In the genomic region with DNA sequence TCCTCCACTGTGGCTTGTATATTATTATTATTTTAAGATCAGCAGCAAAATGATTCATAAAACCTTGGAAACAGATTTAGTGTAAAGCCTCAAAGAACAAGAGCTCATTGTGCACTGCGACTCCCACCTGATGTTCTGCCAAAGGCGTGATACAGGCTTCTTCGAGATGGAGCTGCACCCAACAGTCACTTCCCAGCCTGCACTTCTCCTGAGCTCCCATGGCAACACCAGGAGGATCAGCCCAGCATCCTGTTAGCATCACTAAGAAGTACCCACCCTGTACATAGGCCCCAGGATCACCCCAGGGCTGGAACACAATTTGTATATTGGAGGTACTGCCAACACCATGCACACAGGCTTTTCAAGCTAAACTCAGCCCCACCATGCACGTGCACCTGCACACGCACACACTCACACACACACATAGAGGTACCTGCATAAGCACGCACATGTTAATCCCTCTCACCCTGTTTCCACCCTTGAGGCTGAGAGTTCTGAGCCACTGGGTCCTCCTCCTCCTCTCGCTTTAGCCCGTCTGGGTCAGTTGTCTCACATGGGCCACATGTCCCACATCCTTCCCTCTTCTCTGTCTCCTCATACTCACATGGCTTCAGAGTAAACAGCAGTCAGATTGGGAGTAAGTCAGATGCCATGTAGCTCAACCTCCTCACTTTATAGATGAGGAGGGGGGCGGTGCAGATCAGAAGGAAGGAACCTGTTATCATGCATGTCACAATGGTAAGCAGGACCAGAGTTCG, we compare ENCODE assay signal across 19 cellular contexts.
"Had no signal": no experiment of that assay in that cellular context is flagged by ENCODE, and none has a peak within 500 bp of the region (broad histone marks: within the 10 kb centered on the region; RNA-seq: fewer than 3 reads in every experiment).

No MANE protein-coding gene starts in this region.

- H3K4me3 Mint-ChIP-seq: activated CD4-positive, alpha-beta T cell treated with anti-CD3 and anti-CD28 coated beads, Interleukin-2, amount 10 ng/mL, durations not matched to agents 7 days and 5 days; activated naive CD4-positive, alpha-beta T cell treated with anti-CD3 and anti-CD28 coated beads, Interleukin-2, amount 10 ng/mL, durations not matched to agents 7 days and 5 days; activated naive CD8-positive, alpha-beta T cell treated with anti-CD3 and anti-CD28 coated beads, Interleukin-2, amount 50 U/mL, for 24 hours; activated T-cell treated with anti-CD3 and anti-CD28 coated beads, Interleukin-2, amount 50 U/mL, for 4 hours; effector memory CD8-positive, alpha-beta T cell; naive B cell had no signal

- ATAC-seq: activated naive CD8-positive, alpha-beta T cell treated with anti-CD3 and anti-CD28 coated beads, Interleukin-2, amount 50 U/mL, for 24 hours; activated T-cell treated with anti-CD3 and anti-CD28 coated beads, Interleukin-2, amount 50 U/mL, for 4 hours; effector memory CD8-positive, alpha-beta T cell; mucosa of descending colon; stimulated activated naive CD8-positive, alpha-beta T cell treated with anti-CD3 and anti-CD28 coated beads, Interleukin-15, Interleukin-2, amounts not matched to agents 100 U/mL and 50 U/mL, for 24 hours had no signal

- H3K27ac ChIP-seq: hepatocyte, neutrophil, right atrium auricular region, skin epidermis, transverse colon, vagina had no signal

- H3K27me3 Mint-ChIP-seq: activated CD4-positive, alpha-beta T cell treated with anti-CD3 and anti-CD28 coated beads, Interleukin-2, amount 10 ng/mL, durations not matched to agents 7 days and 5 days had no signal

- H3K4me1 Mint-ChIP-seq: activated CD4-positive, alpha-beta T cell treated with anti-CD3 and anti-CD28 coated beads, Interleukin-2, amount 10 ng/mL, durations not matched to agents 7 days and 5 days; activated naive CD4-positive, alpha-beta T cell treated with anti-CD3 and anti-CD28 coated beads, Interleukin-2, amount 10 ng/mL, durations not matched to agents 7 days and 5 days; activated naive CD8-positive, alpha-beta T cell treated with anti-CD3 and anti-CD28 coated beads, Interleukin-2, amount 50 U/mL, for 24 hours had no signal

- H3K4me3 ChIP-seq: hepatocyte, mucosa of descending colon, right atrium auricular region, skin epidermis, transverse colon, vagina had no signal

- H3K27ac Mint-ChIP-seq: activated CD4-positive, alpha-beta T cell treated with anti-CD3 and anti-CD28 coated beads, Interleukin-2, amount 10 ng/mL, durations not matched to agents 7 days and 5 days; activated naive CD4-positive, alpha-beta T cell treated with anti-CD3 and anti-CD28 coated beads, Interleukin-2, amount 10 ng/mL, durations not matched to agents 7 days and 5 days; activated naive CD8-positive, alpha-beta T cell treated with anti-CD3 and anti-CD28 coated beads, Interleukin-2, amount 50 U/mL, for 24 hours; effector memory CD8-positive, alpha-beta T cell; naive B cell; progenitor cell of endocrine pancreas had no signal

- H3K9me3 Mint-ChIP-seq: activated CD4-positive, alpha-beta T cell treated with anti-CD3 and anti-CD28 coated beads, Interleukin-2, amount 10 ng/mL, durations not matched to agents 7 days and 5 days; activated naive CD4-positive, alpha-beta T cell treated with anti-CD3 and anti-CD28 coated beads, Interleukin-2, amount 10 ng/mL, durations not matched to agents 7 days and 5 days; activated naive CD8-positive, alpha-beta T cell treated with anti-CD3 and anti-CD28 coated beads, Interleukin-2, amount 50 U/mL, for 24 hours; activated T-cell treated with anti-CD3 and anti-CD28 coated beads, Interleukin-2, amount 50 U/mL, for 4 hours had no signal

- H3K4me1 ChIP-seq: right atrium auricular region, transverse colon, vagina had no signal

- DNase-seq: activated CD4-positive, alpha-beta T cell treated with anti-CD3 and anti-CD28 coated beads, Interleukin-2, amount 10 ng/mL, durations not matched to agents 7 days and 5 days; activated CD8-positive, alpha-beta memory T cell treated with anti-CD3 and anti-CD28 coated beads, Interleukin-2, amount 50 U/mL, for 4 hours; activated effector memory CD4-positive, alpha-beta T cell treated with Interleukin-2 at 50 U/mL for 16 hours; activated naive CD4-positive, alpha-beta T cell treated with anti-CD3 and anti-CD28 coated beads, Interleukin-2, amount 10 ng/mL, durations not matched to agents 7 days and 5 days; activated naive CD8-positive, alpha-beta T cell treated with anti-CD3 and anti-CD28 coated beads, Interleukin-2, amount 50 U/mL, for 24 hours; activated T-cell treated with anti-CD3 and anti-CD28 coated beads, Interleukin-2, amount 50 U/mL, for 4 hours; dermis blood vessel endothelial cell; effector memory CD8-positive, alpha-beta T cell; foreskin fibroblast; mucosa of descending colon; naive B cell; stimulated activated naive CD8-positive, alpha-beta T cell treated with anti-CD3 and anti-CD28 coated beads, Interleukin-15, Interleukin-2, amounts not matched to agents 100 U/mL and 50 U/mL, for 24 hours; transverse colon had no signal

- H3K36me3 ChIP-seq: right atrium auricular region, transverse colon, vagina had no signal

- H3K9me3 ChIP-seq: mucosa of descending colon, neutrophil, right atrium auricular region, transverse colon, vagina had no signal

- H3K36me3 Mint-ChIP-seq: activated naive CD4-positive, alpha-beta T cell treated with anti-CD3 and anti-CD28 coated beads, Interleukin-2, amount 10 ng/mL, durations not matched to agents 7 days and 5 days had no signal

- H3K27me3 ChIP-seq: right atrium auricular region, vagina had no signal
